Comparison of ENCODE assay signal across 13 cellular contexts in genomic region chr3:194572131-194572789, GRCh38.
A peak's percentile ranks its signal among the peaks of the same experiment; 100 is the strongest.
DNase-seq lines count a peak whose midpoint lies in the region; ATAC-seq and TF ChIP-seq lines count a peak whose summit lies in the region.
"Had no signal": no experiment of that assay in that cellular context is flagged by ENCODE, and none has a peak within 500 bp of the region (broad histone marks: within the 10 kb centered on the region; RNA-seq: fewer than 3 reads in every experiment).

No MANE protein-coding gene starts in this region.

- H3K4me3 Mint-ChIP-seq in osteocyte (ENCODE audit: unreplicated experiment): no peak overlapping the region
- H3K4me3 Mint-ChIP-seq: H9, memory B cell had no signal

- POLR2A ChIA-PET in SK-N-SH (lab: Yijun Ruan, JAX): no interaction called here

- H2AFZ ChIP-seq in SK-N-SH (ENCODE audit: low read depth): no peak overlapping the region

- CTCF ChIA-PET in SK-N-SH (lab: Yijun Ruan, JAX): interaction anchor here (0.9 to 5.3 kb wide), 6 partner anchors 10 to 239 kb away, joined by 3 to 25 read pairs (median 4); no protein-coding TSS in a partner anchor

- ATAC-seq in GM21528 (IDR thresholded peaks at IDR 0.05; ENCODE audit: low FRiP score, unreplicated experiment) (no peak), GM18520 (IDR thresholded peaks at IDR 0.05; ENCODE audit: unreplicated experiment) (no peak)

- 86% methylated on average over 17 of the region's 18 CpGs for WGBS in SK-N-SH (ENCODE audit: low lambda C conversion rate)

- H3K36me3 Mint-ChIP-seq in osteocyte (ENCODE audit: unreplicated experiment): no peaks in the 10 kb centered on the region
- H3K36me3 Mint-ChIP-seq: memory B cell had no signal

- H3F3A ChIP-seq in SK-N-SH (replicated peaks; ENCODE audit: insufficient read depth): peaks cover 22% of the 10 kb centered on the region

- DNase-seq in CD1c-positive myeloid dendritic cell (ENCODE audit: extremely low spot score) (peak; percentile 94), SK-N-SH (no peak), fibroblast of pulmonary artery (ENCODE audit: low read depth) (peak; percentile 99), osteocyte (ENCODE audit: extremely low spot score, unreplicated experiment) (no peak), SKM-1 (lab: John Stamatoyannopoulos, UW; ENCODE audit: unreplicated experiment) (no peak)
- no peak for DNase-seq in stimulated activated CD4-positive, alpha-beta T cell treated with anti-CD3 and anti-CD28 coated beads, Interleukin-2, amount 100 ng/mL, for 48 hours
- DNase-seq: activated CD8-positive, alpha-beta memory T cell treated with anti-CD3 and anti-CD28 coated beads, Interleukin-2, amount 50 U/mL, for 4 hours; DMS79 treated with DMSO at 0.1 percent for 48 hours; H9; NCI-H2107 had no signal

- H3K27ac Mint-ChIP-seq in osteocyte (ENCODE audit: unreplicated experiment): peak overlapping the region; percentile 85
- H3K27ac Mint-ChIP-seq: memory B cell had no signal

- no peaks in the 10 kb centered on the region for H3K27me3 Mint-ChIP-seq in osteocyte (ENCODE audit: unreplicated experiment)

- peak overlapping the region; percentile 31; the same call in 1 of the 2 replicates for H3K9ac ChIP-seq in SK-N-SH

- H3K9me2 ChIP-seq in SK-N-SH: no peaks in the 10 kb centered on the region

- TF ChIP-seq CTCF in SK-N-SH (IDR thresholded peaks at IDR 0.05) (no peak), fibroblast of pulmonary artery (IDR thresholded peaks at IDR 0.05; ENCODE audit: low read length, missing control alignments) (no peak), osteocyte (IDR thresholded peaks at IDR 0.05) (no peak)

- H3K9me3 ChIP-seq in SK-N-SH: no peaks in the 10 kb centered on the region

- no peak overlapping the region for H3K4me2 ChIP-seq in SK-N-SH

- H3K4me3 ChIP-seq in SK-N-SH (ENCODE audit: low read depth in 2 of 2, low read length in 1 of 2) (no peak overlapping the region), fibroblast of pulmonary artery (replicated peaks; ENCODE audit: low read depth, low read length) (no peak overlapping the region)

- peaks cover 35% of the 10 kb centered on the region for H3K4me1 Mint-ChIP-seq in osteocyte (ENCODE audit: unreplicated experiment)

- H3K27me3 ChIP-seq in SK-N-SH (ENCODE audit: insufficient read depth): no peaks in the 10 kb centered on the region

- H3K27ac ChIP-seq in SK-N-SH (ENCODE audit: low read depth in 2 of 2, low read length in 1 of 2): peak overlapping the region in 1 of 2 experiments; percentile 93; a peak in 2 of 4 replicates

- no peaks in the 10 kb centered on the region for H3K36me3 ChIP-seq in SK-N-SH (replicated peaks in 1 of 2; ENCODE audit: control insufficient read depth in 1 of 2, insufficient read depth in 2 of 2, low read length in 1 of 2)

- no peak for TF ChIP-seq RAD21 in SK-N-SH (IDR thresholded peaks at IDR 0.05; ENCODE audit: low read length)

- no peak for TF ChIP-seq EP300 in SK-N-SH (IDR thresholded peaks at IDR 0.05; ENCODE audit: borderline replicate concordance in 1 of 2, low read depth in 1 of 2, low read length in 1 of 2)

- peaks cover 0 to 30% of the 10 kb centered on the region in 2 experiments; a peak in 3 of 4 replicates for H3K4me1 ChIP-seq in SK-N-SH (ENCODE audit: control insufficient read depth in 1 of 2, insufficient read depth in 2 of 2, low read depth in 1 of 2, low read length in 1 of 2)

- no peaks in the 10 kb centered on the region for H3K9me3 Mint-ChIP-seq in osteocyte (ENCODE audit: unreplicated experiment)
- H3K9me3 Mint-ChIP-seq: H9, memory B cell had no signal

- H4K20me1 ChIP-seq in SK-N-SH (ENCODE audit: insufficient read depth): no peaks in the 10 kb centered on the region

- no peaks in the 10 kb centered on the region for H3K79me2 ChIP-seq in SK-N-SH (ENCODE audit: insufficient read depth)

TF ChIP-seq in SK-N-SH, 30 proteins besides CTCF, POLR2A, EP300 and RAD21:
- TF ChIP-seq FOSL2 (IDR thresholded peaks at IDR 0.05; ENCODE audit: borderline replicate concordance, low read depth): no peak
- TF ChIP-seq CHD2 (IDR thresholded peaks at IDR 0.05; ENCODE audit: low read length, partially characterized antibody): no peak
- TF ChIP-seq FOXJ3 (CRISPR knock-in tag; IDR thresholded peaks at IDR 0.05): no peak
- no peak for TF ChIP-seq GABPA (IDR thresholded peaks at IDR 0.05; ENCODE audit: low read depth)
- no peak for TF ChIP-seq YY1 (IDR thresholded peaks at IDR 0.05; ENCODE audit: low read depth)
- no peak for TF ChIP-seq REST (IDR thresholded peaks at IDR 0.05; ENCODE audit: low read depth, low read length)
- no peak for TF ChIP-seq EZH2phosphoT487 (IDR thresholded peaks at IDR 0.05; ENCODE audit: borderline replicate concordance, low read depth)
- no peak for TF ChIP-seq NRF1 (IDR thresholded peaks at IDR 0.05; ENCODE audit: low read depth, low read length)
- TF ChIP-seq TEAD4 (IDR thresholded peaks at IDR 0.05; ENCODE audit: borderline replicate concordance, insufficient read depth): no peak
- no peak for TF ChIP-seq RCOR1 (IDR thresholded peaks at IDR 0.05; ENCODE audit: low read length)
- no peak for TF ChIP-seq JUND (IDR thresholded peaks at IDR 0.05)
- TF ChIP-seq PBX3 (IDR thresholded peaks at IDR 0.05): no peak
- no peak for TF ChIP-seq USF1 (IDR thresholded peaks at IDR 0.05; ENCODE audit: borderline replicate concordance, low read depth)
- no peak for TF ChIP-seq RXRA (IDR thresholded peaks at IDR 0.05; ENCODE audit: borderline replicate concordance, low read depth)
- TF ChIP-seq TAF1 (IDR thresholded peaks at IDR 0.05; ENCODE audit: borderline replicate concordance, low read depth, low read length): no peak
- no peak for TF ChIP-seq POLR2AphosphoS5 (IDR thresholded peaks at IDR 0.05; ENCODE audit: low read depth, low read length)
TF ChIP-seq in SK-N-SH: peak in this region for 0.

Comparison
In these comparisons a context has a peak if more than half of its experiments do, and no peak if none do; other contexts are left out.
1. DNase-seq: peak in CD1c-positive myeloid dendritic cell (single experiment) and fibroblast of pulmonary artery (single experiment); none in SK-N-SH (single experiment), osteocyte (single experiment), stimulated activated CD4-positive, alpha-beta T cell treated with anti-CD3 and anti-CD28 coated beads, Interleukin-2, amount 100 ng/mL, for 48 hours (0 of 2) and SKM-1 (single experiment).